22 cellular contexts compared by ENCODE assay signal in the genomic region with DNA sequence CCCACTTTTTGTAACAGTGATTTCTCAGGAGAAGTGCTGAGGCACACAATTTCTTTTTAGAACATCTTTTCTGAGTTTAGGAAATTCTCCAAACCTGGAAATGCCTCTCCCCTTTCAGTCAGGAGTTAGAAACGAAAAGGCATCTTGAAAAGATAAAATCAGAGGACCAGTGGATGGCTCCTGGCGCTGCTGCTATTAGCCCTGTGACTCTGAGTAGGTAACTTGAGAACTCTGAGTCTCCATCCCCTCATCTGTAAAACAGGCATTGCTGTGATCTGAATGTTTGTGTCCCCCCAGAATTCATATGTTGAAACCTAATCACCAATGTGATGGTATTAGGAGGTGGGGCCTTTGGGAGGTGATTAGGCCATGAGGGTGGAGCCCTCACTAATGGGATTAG.
"Had no signal": no experiment of that assay in that cellular context is flagged by ENCODE, and none has a peak within 500 bp of the region (broad histone marks: within the 10 kb centered on the region; RNA-seq: fewer than 3 reads in every experiment).

No MANE protein-coding gene starts in this region.

- ATAC-seq: activated CD4-positive, CD25-positive, alpha-beta regulatory T cell treated with anti-CD3 and anti-CD28 coated beads, Interleukin-2, amount 50 U/mL, for 24 hours; activated CD8-positive, alpha-beta T cell treated with anti-CD3 and anti-CD28 coated beads for 36 hours; Panc1; Right ventricle myocardium inferior had no signal

- H3K27me3 ChIP-seq: adrenal gland had no signal

- H3K9ac ChIP-seq: KMS-11 had no signal

- H3K4me1 ChIP-seq: adrenal gland had no signal

- H3K36me3 ChIP-seq: adrenal gland had no signal

- H3K4me2 ChIP-seq: KMS-11 had no signal

- DNase-seq: activated CD4-positive, alpha-beta T cell treated with anti-CD3 and anti-CD28 coated beads for 4 hours; activated CD8-positive, alpha-beta memory T cell treated with anti-CD3 and anti-CD28 coated beads, Interleukin-2, amount 50 U/mL, for 4 hours; activated CD8-positive, alpha-beta T cell treated with anti-CD3 and anti-CD28 coated beads for 36 hours; activated naive CD4-positive, alpha-beta T cell treated with anti-CD3 and anti-CD28 coated beads, Interleukin-2, amount 50 U/mL, for 16 hours; activated naive CD8-positive, alpha-beta T cell treated with anti-CD3 and anti-CD28 coated beads, Interleukin-2, amount 10 ng/mL, durations not matched to agents 7 days and 5 days; anterior cingulate cortex; caudate nucleus; MM.1S; NCI-H1105; NCI-H1436; NCI-H1694 treated with DMSO at 0.1 percent for 48 hours; NCI-H2029 treated with DMSO at 0.1 percent for 48 hours; NCI-H446 treated with DMSO at 0.1 percent for 48 hours; NCI-H524 treated with DMSO at 0.1 percent for 48 hours; NCI-H748 treated with DMSO at 0.1 percent for 48 hours; OCI-M1; RPMI8226 had no signal

- H3K4me3 ChIP-seq: adrenal gland had no signal

- H3K27ac ChIP-seq: adrenal gland, KMS-11 had no signal

- H3K9me3 ChIP-seq: adrenal gland had no signal
